ENCODE assay signal across 11 cellular contexts in genomic region chr6:18307006-18307405, GRCh38. TPM values are rescaled to one million over a fixed set of nuclear protein-coding genes. Genes with fewer than 3 reads are reported as not detected.
DNase-seq lines count a peak whose midpoint lies in the region; TF ChIP-seq lines count a peak whose summit lies in the region.
"Had no signal": no experiment of that assay in that cellular context is flagged by ENCODE, and none has a peak within 500 bp of the region (broad histone marks: within the 10 kb centered on the region; RNA-seq: fewer than 3 reads in every experiment).

No MANE protein-coding gene starts in this region.

- in situ Hi-C loops in brain microvascular endothelial cell (cut with HindIII; ENCODE audit: low pct_ligation_motif_present, low sequenced_read_pairs) = loop anchor here (25.0 kb wide), 1 partner anchor 180 kb away; no protein-coding TSS in a partner anchor

- DNase-seq in Daoy (ENCODE audit: low read depth) (peak; percentile 40), HT1080 (ENCODE audit: low read depth) (peak; percentile 63), brain microvascular endothelial cell (peak; percentile 26), kidney glomerular epithelial cell (lab: John Stamatoyannopoulos, UW) (peak; percentile 52), mucosa of gallbladder (ENCODE audit: low spot score) (no peak), NCI-H2196 (lab: John Stamatoyannopoulos, UW; ENCODE audit: unreplicated experiment) (no peak), HuH-7.5 (ENCODE audit: low spot score) (no peak), GDM1 (lab: John Stamatoyannopoulos, UW) (no peak)
- DNase-seq: cerebellar nuclear complex, left lung, NCI-H1417 treated with DMSO at 0.1 percent for 48 hours had no signal

- no peak overlapping the region for H3K4me3 ChIP-seq in brain microvascular endothelial cell (ENCODE audit: low read depth, low read length)
- H3K4me3 ChIP-seq: left lung had no signal

- no peak for TF ChIP-seq CTCF in brain microvascular endothelial cell (IDR thresholded peaks at IDR 0.05; ENCODE audit: low read depth, low read length, missing control alignments)

- H3K27me3 ChIP-seq in brain microvascular endothelial cell (replicated peaks) = no peaks in the 10 kb centered on the region
- H3K27me3 ChIP-seq: left lung had no signal

- H3K27ac ChIP-seq in brain microvascular endothelial cell = no peak overlapping the region
- H3K27ac ChIP-seq: left lung had no signal

- no peaks in the 10 kb centered on the region for H3K36me3 ChIP-seq in brain microvascular endothelial cell (replicated peaks)
- H3K36me3 ChIP-seq: left lung had no signal

RNA-seq across cellular contexts. Expression of gene DEK, which starts 42.7 kb away (rescaled TPM):
- total RNA-seq in Daoy (2014; rRNA removed; shearing (Covaris generic)) = 320 and 481 TPM in 2 replicates
- total RNA-seq in HT1080 (2014; rRNA removed; shearing (Covaris generic)) = 191 and 195 TPM in 2 replicates
- polyA plus RNA-seq in HT1080 (2015; cell fraction: cytosol; rRNA removed) = 166 and 198 TPM in 2 replicates
- 99.1 and 104 TPM in 2 replicates for polyA plus RNA-seq in HT1080 (2015; cell fraction: nucleus; rRNA removed)
- total RNA-seq in mucosa of gallbladder = 59.8 TPM

Comparison
In these comparisons a context has a peak if more than half of its experiments do, and no peak if none do; other contexts are left out.
1. DNase-seq: peak in Daoy (single experiment), HT1080 (single experiment), brain microvascular endothelial cell (single experiment) and kidney glomerular epithelial cell (single experiment); none in mucosa of gallbladder (single experiment), NCI-H2196 (single experiment), HuH-7.5 (single experiment) and GDM1 (single experiment).